15 cellular contexts compared by ENCODE assay signal in the genomic region with DNA sequence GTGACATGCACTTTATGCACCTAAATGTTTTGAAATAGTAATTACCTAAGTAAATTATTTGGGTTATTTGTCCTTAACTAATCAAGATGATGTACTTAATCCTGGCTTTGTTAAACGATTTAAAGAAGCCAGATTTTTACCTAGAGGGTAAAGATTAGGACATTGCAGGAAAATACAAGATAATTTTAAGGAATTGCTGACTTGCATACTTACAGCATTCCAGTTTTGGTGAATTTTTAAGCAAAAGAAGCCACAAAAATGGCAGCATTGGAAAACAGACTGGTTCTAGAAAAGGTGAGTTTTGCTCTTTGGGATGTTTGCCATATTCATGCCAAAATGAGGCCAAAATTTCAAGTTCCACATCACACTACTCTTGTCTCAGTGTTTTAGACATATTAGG. TPM values are rescaled to one million over a fixed set of nuclear protein-coding genes. Genes with fewer than 3 reads are reported as not detected.
DNase-seq lines count a peak whose midpoint lies in the region; ATAC-seq and TF ChIP-seq lines count a peak whose summit lies in the region.
"Had no signal": no experiment of that assay in that cellular context is flagged by ENCODE, and none has a peak within 500 bp of the region (broad histone marks: within the 10 kb centered on the region; RNA-seq: fewer than 3 reads in every experiment).

No MANE protein-coding gene starts in this region.

- H3K36me3 ChIP-seq in SK-N-SH (replicated peaks in 1 of 2; ENCODE audit: control insufficient read depth in 1 of 2, insufficient read depth in 2 of 2, low read length in 1 of 2), result peaks cover 20 to 85% of the 10 kb centered on the region in 2 experiments
- H3K36me3 ChIP-seq in RWPE2 (ENCODE audit: low read depth), result peaks cover 51% of the 10 kb centered on the region
- H3K36me3 ChIP-seq in prostate gland, result no peaks in the 10 kb centered on the region

- H2AFZ ChIP-seq in SK-N-SH (ENCODE audit: low read depth), result no peak overlapping the region

- peaks cover 20 to 33% of the 10 kb centered on the region in 2 experiments for H3K4me1 ChIP-seq in SK-N-SH (ENCODE audit: control insufficient read depth in 1 of 2, insufficient read depth in 2 of 2, low read depth in 1 of 2, low read length in 1 of 2)
- H3K4me1 ChIP-seq in RWPE2 (ENCODE audit: insufficient read depth, poor library complexity, severe bottlenecking), result peaks cover 20% of the 10 kb centered on the region
- peaks cover 6% of the 10 kb centered on the region for H3K4me1 ChIP-seq in prostate gland (replicated peaks)
- H3K4me1 ChIP-seq: BLaER1 had no signal

- no peak for ATAC-seq in SK-N-SH treated with all-trans-retinoic acid at 6 μM for 48 hours
- ATAC-seq in RWPE2 (ENCODE audit: low read depth), result no peak

- TF ChIP-seq CTCF in SK-N-SH (IDR thresholded peaks at IDR 0.05) (no peak), HFFc6 (IDR thresholded peaks at IDR 0.05) (no peak), RWPE2 (IDR thresholded peaks at IDR 0.05; ENCODE audit: poor library complexity, severe bottlenecking) (no peak), prostate gland (IDR thresholded peaks at IDR 0.05) (no peak)

- no peak for TF ChIP-seq RAD21 in SK-N-SH (IDR thresholded peaks at IDR 0.05; ENCODE audit: low read length)

- intact Hi-C loops in prostate gland (cut with DNase I), result no loop called here

- TF ChIP-seq POLR2A in prostate gland (IDR thresholded peaks at IDR 0.05), result no peak

- H3K9me3 Mint-ChIP-seq in HFFc6, result no peaks in the 10 kb centered on the region
- H3K9me3 Mint-ChIP-seq: CD4-positive, CD25-positive, alpha-beta regulatory T cell had no signal

- no peak overlapping the region for H3K4me3 Mint-ChIP-seq in HFFc6

- H3K4me3 ChIP-seq in SK-N-SH (ENCODE audit: low read depth in 2 of 2, low read length in 1 of 2), result no peak overlapping the region
- no peak overlapping the region for H3K4me3 ChIP-seq in RWPE2 (ENCODE audit: severe bottlenecking)
- no peak overlapping the region for H3K4me3 ChIP-seq in prostate gland
- H3K4me3 ChIP-seq: BLaER1 had no signal

- H3K4me2 ChIP-seq in SK-N-SH, result no peak overlapping the region
- H3K4me2 ChIP-seq: BLaER1 had no signal

- no peaks in the 10 kb centered on the region for H3K27me3 ChIP-seq in SK-N-SH (ENCODE audit: insufficient read depth)
- H3K27me3 ChIP-seq in RWPE2 (ENCODE audit: insufficient read depth, poor library complexity, severe bottlenecking), result no peaks in the 10 kb centered on the region
- no peaks in the 10 kb centered on the region for H3K27me3 ChIP-seq in prostate gland (replicated peaks; ENCODE audit: insufficient read depth)
- H3K27me3 ChIP-seq: BLaER1 had no signal

- WGBS in SK-N-SH (ENCODE audit: low lambda C conversion rate), result 90% methylated on average over 1 of the region's 1 CpG
- 74% methylated on average over 1 of the region's 1 CpG for WGBS in prostate gland

- H3K27ac ChIP-seq in SK-N-SH (ENCODE audit: low read depth in 2 of 2, low read length in 1 of 2), result peak overlapping the region; percentile 13 to 39; a peak in 2 of 4 replicates
- H3K27ac ChIP-seq in RWPE2 (ENCODE audit: poor library complexity, severe bottlenecking), result peak overlapping the region; percentile 57
- peak overlapping the region; percentile 14 to 54 for H3K27ac ChIP-seq in prostate gland
- H3K27ac ChIP-seq: 22Rv1, BLaER1, HL-60 had no signal

- POLR2A ChIA-PET in SK-N-SH (lab: Yijun Ruan, JAX), result no interaction called here

- peak overlapping the region; percentile 82 for H3K27ac Mint-ChIP-seq in HFFc6

- H3K36me3 Mint-ChIP-seq in HFFc6 (ENCODE audit: low read depth), result peaks cover 38% of the 10 kb centered on the region

- no peak overlapping the region for H3K9ac ChIP-seq in SK-N-SH
- H3K9ac ChIP-seq: BLaER1 had no signal

- no peak for TF ChIP-seq EP300 in SK-N-SH (IDR thresholded peaks at IDR 0.05; ENCODE audit: borderline replicate concordance in 1 of 2, low read depth in 1 of 2, low read length in 1 of 2)

- H3F3A ChIP-seq in SK-N-SH (replicated peaks; ENCODE audit: insufficient read depth), result peaks cover 9% of the 10 kb centered on the region

- peaks cover 36% of the 10 kb centered on the region for H3K4me1 Mint-ChIP-seq in HFFc6 (ENCODE audit: low read depth)

- H3K9me2 ChIP-seq in SK-N-SH, result no peaks in the 10 kb centered on the region

- 0 out of 2 replicates have a peak, but pooled peaks cover 7% of the 10 kb centered on the region for H3K79me2 ChIP-seq in SK-N-SH (ENCODE audit: insufficient read depth)

- no peaks in the 10 kb centered on the region for H3K9me3 ChIP-seq in SK-N-SH
- no peaks in the 10 kb centered on the region for H3K9me3 ChIP-seq in RWPE2 (ENCODE audit: severe bottlenecking)
- H3K9me3 ChIP-seq in prostate gland, result no peaks in the 10 kb centered on the region
- H3K9me3 ChIP-seq: BLaER1 had no signal

- CTCF ChIA-PET in SK-N-SH (lab: Yijun Ruan, JAX), result no interaction called here

- no peaks in the 10 kb centered on the region for H4K20me1 ChIP-seq in SK-N-SH (ENCODE audit: insufficient read depth)
- H4K20me1 ChIP-seq: BLaER1 had no signal

- no peaks in the 10 kb centered on the region for H3K27me3 Mint-ChIP-seq in HFFc6 (ENCODE audit: insufficient read depth)
- H3K27me3 Mint-ChIP-seq: CD4-positive, CD25-positive, alpha-beta regulatory T cell had no signal

- DNase-seq in SK-N-SH, result no peak
- DNase-seq in HFFc6, result no peak
- DNase-seq in RWPE2 (ENCODE audit: low spot score), result no peak
- DNase-seq in prostate gland (ENCODE audit: low spot score), result no peak
- DNase-seq in RPMI8226, result no peak
- no peak for DNase-seq in stimulated activated CD4-positive, alpha-beta T cell treated with anti-CD3 and anti-CD28 coated beads, Interleukin-1b, Interleukin-23, amount 100 ng/mL, for 48 hours
- DNase-seq: AML-193; CD4-positive, CD25-positive, alpha-beta regulatory T cell; DMS53; GF-D8; HCEC 1CT had no signal

TF ChIP-seq in SK-N-SH, 30 proteins besides CTCF, POLR2A, EP300 and RAD21 (continues in another document):
- no peak for TF ChIP-seq GABPA (IDR thresholded peaks at IDR 0.05; ENCODE audit: low read depth)
- TF ChIP-seq SMC3 (IDR thresholded peaks at IDR 0.05; ENCODE audit: low read depth, low read length), result no peak
- TF ChIP-seq RCOR1 (IDR thresholded peaks at IDR 0.05; ENCODE audit: low read length), result no peak
- TF ChIP-seq MEF2A (IDR thresholded peaks at IDR 0.05; ENCODE audit: borderline replicate concordance, low read depth), result no peak
- no peak for TF ChIP-seq TEAD4 (IDR thresholded peaks at IDR 0.05; ENCODE audit: borderline replicate concordance, insufficient read depth)
- no peak for TF ChIP-seq JUND (IDR thresholded peaks at IDR 0.05)
- no peak for TF ChIP-seq RFX5 (IDR thresholded peaks at IDR 0.05; ENCODE audit: low read length)
- TF ChIP-seq IRF3 (IDR thresholded peaks at IDR 0.05; ENCODE audit: low read depth, low read length), result no peak

TF ChIP-seq in SK-N-SH treated with all-trans-retinoic acid at 6 μM for 48 hours, 23 proteins besides CTCF, POLR2A, EP300 and RAD21:
- TF ChIP-seq ZNF70 (CRISPR knock-in tag; IDR thresholded peaks at IDR 0.05) (no peak), CSDC2 (CRISPR knock-in tag; IDR thresholded peaks at IDR 0.05) (no peak), ZC3H10 (CRISPR knock-in tag; IDR thresholded peaks at IDR 0.05) (no peak), CREB5 (CRISPR knock-in tag; IDR thresholded peaks at IDR 0.05; ENCODE audit: low read depth) (no peak)

RNA-seq across cellular contexts. Expression of gene BCAP29, which starts 33.4 kb away (rescaled TPM):
- 29.2 and 46.2 TPM in 2 replicates for polyA plus RNA-seq in SK-N-SH (2012; rRNA removed)
- 57.5 and 62.3 TPM in 2 replicates for polyA plus RNA-seq in SK-N-SH (2012; cell fraction: cytosol; rRNA removed)
- 19.1 and 27.5 TPM in 2 replicates for polyA plus RNA-seq in SK-N-SH (2012; cell fraction: nucleus; rRNA removed)
- 10 to 100 TPM; 70.7 to 92.2 (median 89.0) TPM for total RNA-seq in HFFc6 (2021; fragmentation: NEBNext Ultra II Directional; extraction: Animal tissue kit (Norgen Biotek cat#: 25700))
- total RNA-seq in prostate gland, result 10 to 100 TPM; 95.4 to 99.9 TPM

RNA-seq across cellular contexts. Expression of gene SLC26A4, which starts 47.2 kb away (rescaled TPM):
- polyA plus RNA-seq in SK-N-SH (2012; rRNA removed), result 0.61 and 0.78 TPM in 2 replicates
- 0.70 and 1.00 TPM in 2 replicates for polyA plus RNA-seq in SK-N-SH (2012; cell fraction: cytosol; rRNA removed)
- polyA plus RNA-seq in SK-N-SH (2012; cell fraction: nucleus; rRNA removed), result 0.39 and 0.49 TPM in 2 replicates
- under 1 TPM in 5 of 6 experiments, not detected in 1; 0.18 to 0.63 (median 0.21) TPM for total RNA-seq in HFFc6 (2021; fragmentation: NEBNext Ultra II Directional; extraction: Animal tissue kit (Norgen Biotek cat#: 25700))
- total RNA-seq in prostate gland, result 1 to 10 TPM; 1.0 to 3.4 TPM

RNA-seq across cellular contexts. Expression of gene DUS4L, which starts 49.7 kb away (rescaled TPM):
- polyA plus RNA-seq in SK-N-SH (2012; rRNA removed), result 9.7 and 11.5 TPM in 2 replicates
- polyA plus RNA-seq in SK-N-SH (2012; cell fraction: cytosol; rRNA removed), result 12.1 and 16.3 TPM in 2 replicates
- polyA plus RNA-seq in SK-N-SH (2012; cell fraction: nucleus; rRNA removed), result 11.8 and 18.8 TPM in 2 replicates
- 1 to 10 TPM; 4.9 to 8.0 (median 6.3) TPM for total RNA-seq in HFFc6 (2021; fragmentation: NEBNext Ultra II Directional; extraction: Animal tissue kit (Norgen Biotek cat#: 25700))
- 10 to 100 TPM in 1 of 2 donors, 1 to 10 TPM in 1; 9.7 to 15.3 TPM for total RNA-seq in prostate gland

RNA-seq across cellular contexts. Expression of gene COG5, which starts 49.7 kb away (rescaled TPM):
- 21.2 and 28.6 TPM in 2 replicates for polyA plus RNA-seq in SK-N-SH (2012; rRNA removed)
- 26.1 and 31.4 TPM in 2 replicates for polyA plus RNA-seq in SK-N-SH (2012; cell fraction: cytosol; rRNA removed)
- 22.1 and 34.2 TPM in 2 replicates for polyA plus RNA-seq in SK-N-SH (2012; cell fraction: nucleus; rRNA removed)
- total RNA-seq in HFFc6 (2021; fragmentation: NEBNext Ultra II Directional; extraction: Animal tissue kit (Norgen Biotek cat#: 25700)), result 10 to 100 TPM; 25.6 to 34.8 (median 31.6) TPM
- 10 to 100 TPM; 35.1 to 86.4 TPM for total RNA-seq in prostate gland
